ENCODE assay signal across 8 cellular contexts in genomic region chr9:113520109-113520642, GRCh38. TPM values are rescaled to one million over a fixed set of nuclear protein-coding genes. Genes with fewer than 3 reads are reported as not detected.
A peak's percentile ranks its signal among the peaks of the same experiment; 100 is the strongest.
DNase-seq lines count a peak whose midpoint lies in the region; ATAC-seq and TF ChIP-seq lines count a peak whose summit lies in the region.

No MANE protein-coding gene starts in this region.

- peak overlapping the region; percentile 98 for H3K27ac Mint-ChIP-seq in CD8-positive, alpha-beta T cell
- H3K27ac Mint-ChIP-seq in activated naive CD8-positive, alpha-beta T cell treated with anti-CD3 and anti-CD28 coated beads, Interleukin-2, amount 50 U/mL, for 24 hours = peak overlapping the region; percentile 83

- peak overlapping the region; percentile 61 to 71 for H3K9ac ChIP-seq in mucosa of rectum (ENCODE audit: low read depth in 1 of 2, low read length in 2 of 2)

- peak; percentile 18 to 74 (median 56) for DNase-seq in CD8-positive, alpha-beta T cell
- DNase-seq in OCI-LY7 (ENCODE audit: low spot score) (no peak), testis (no peak), 8988T (no peak)
- peak; percentile 60 for DNase-seq in activated naive CD8-positive, alpha-beta T cell treated with anti-CD3 and anti-CD28 coated beads, Interleukin-2, amount 50 U/mL, for 24 hours

- no peaks in the 10 kb centered on the region for H3K9me3 Mint-ChIP-seq in CD8-positive, alpha-beta T cell
- no peaks in the 10 kb centered on the region for H3K9me3 Mint-ChIP-seq in activated naive CD8-positive, alpha-beta T cell treated with anti-CD3 and anti-CD28 coated beads, Interleukin-2, amount 50 U/mL, for 24 hours

- intact Hi-C loops in CD8-positive, alpha-beta T cell (cut with DNase I, micrococcal nuclease) = loop anchor here (2.0 to 5.0 kb wide), 4 partner anchors 73 to 298 kb away; partner anchors contain the start of genes C9orf43 (in 1 of the 2), CDC26 (in 1 of the 2), FKBP15 (in 1 of the 2) and POLE3 (in 1 of the 2)
- intact Hi-C loops in OCI-LY7 (cut with micrococcal nuclease; ENCODE audit: unreplicated experiment) (loop anchor here (5.0 kb wide), 1 partner anchor 137 kb away; no protein-coding TSS in a partner anchor), testis (cut with DNase I; ENCODE audit: low total_unique reads) (no loop called here)

- no TSS peak for BruUV-seq in OCI-LY7 (replicated peaks; lab: Mats Ljungman, UMichigan)

- H3K36me3 Mint-ChIP-seq in CD8-positive, alpha-beta T cell = peaks cover 33% of the 10 kb centered on the region
- peaks cover 49% of the 10 kb centered on the region for H3K36me3 Mint-ChIP-seq in activated naive CD8-positive, alpha-beta T cell treated with anti-CD3 and anti-CD28 coated beads, Interleukin-2, amount 50 U/mL, for 24 hours (ENCODE audit: low read depth)

- POLR2A ChIA-PET in CD8-positive, alpha-beta T cell (lab: Charles Lee) = interaction anchor here (1.0 to 1.1 kb wide), 2 partner anchors 26 to 59 kb away, joined by 3 read pairs; no protein-coding TSS in a partner anchor
- POLR2A ChIA-PET in OCI-LY7 (lab: Charles Lee) = interaction anchor here (0.7 to 5.8 kb wide), 8 partner anchors 27 to 172 kb away, joined by 3 to 61 read pairs (median 5); partner anchors contain the start of genes C9orf43 and POLE3

- H3K4me1 Mint-ChIP-seq in CD8-positive, alpha-beta T cell (ENCODE audit: low read depth) = peaks cover 91% of the 10 kb centered on the region
- H3K4me1 Mint-ChIP-seq in activated naive CD8-positive, alpha-beta T cell treated with anti-CD3 and anti-CD28 coated beads, Interleukin-2, amount 50 U/mL, for 24 hours = peaks cover 95% of the 10 kb centered on the region

- 94 to 96% methylated on average over 4 to 6 of the region's 6 CpGs for WGBS in testis, 2 donors

- no peaks in the 10 kb centered on the region for H4K20me1 ChIP-seq in OCI-LY7 (ENCODE audit: insufficient read depth, low read length)

- H3K27me3 Mint-ChIP-seq in CD8-positive, alpha-beta T cell (ENCODE audit: low read depth) = no peaks in the 10 kb centered on the region
- H3K27me3 Mint-ChIP-seq in activated naive CD8-positive, alpha-beta T cell treated with anti-CD3 and anti-CD28 coated beads, Interleukin-2, amount 50 U/mL, for 24 hours = peaks cover 2% of the 10 kb centered on the region

- H2AFZ ChIP-seq in OCI-LY7 (ENCODE audit: low read length) = no peak overlapping the region

- no peaks in the 10 kb centered on the region for H3K9me3 ChIP-seq in CD8-positive, alpha-beta T cell (ENCODE audit: low read length)
- no peaks in the 10 kb centered on the region for H3K9me3 ChIP-seq in OCI-LY7 (ENCODE audit: low read length)
- H3K9me3 ChIP-seq in mucosa of rectum (ENCODE audit: control insufficient read depth in 2 of 2, low read length in 2 of 2) = no peaks in the 10 kb centered on the region
- H3K9me3 ChIP-seq in testis = no peaks in the 10 kb centered on the region

- no peaks in the 10 kb centered on the region; the same call in 1 of the 2 replicates for H3K79me2 ChIP-seq in OCI-LY7 (ENCODE audit: insufficient read depth, low read depth, low read length)

- H3K27ac ChIP-seq in CD8-positive, alpha-beta T cell (ENCODE audit: low read depth, low read length) = peak overlapping the region; percentile 50
- H3K27ac ChIP-seq in OCI-LY7 (ENCODE audit: low read depth, low read length, poor library complexity, severe bottlenecking) (no peak overlapping the region), mucosa of rectum (ENCODE audit: low read depth in 2 of 2, low read length in 2 of 2) (peak overlapping the region; percentile 94 to 98), testis (no peak overlapping the region)

- peaks cover 89% of the 10 kb centered on the region for H3K4me1 ChIP-seq in CD8-positive, alpha-beta T cell (ENCODE audit: insufficient read depth, low read length)
- H3K4me1 ChIP-seq in OCI-LY7 (ENCODE audit: insufficient read depth, low read length, poor library complexity, severe bottlenecking) (peaks cover 92% of the 10 kb centered on the region), mucosa of rectum (ENCODE audit: control insufficient read depth in 2 of 2, insufficient read depth in 2 of 2, low read length in 2 of 2) (peaks cover 79 to 92% of the 10 kb centered on the region in 2 donors), testis (peaks cover 20% of the 10 kb centered on the region)

- H3K4me2 ChIP-seq in OCI-LY7 (ENCODE audit: low read length) = peak overlapping the region; percentile 39

- CTCF ChIA-PET in CD8-positive, alpha-beta T cell (lab: Charles Lee) = interaction anchor here (0.8 to 1.9 kb wide), 6 partner anchors 10 to 74 kb away, joined by 3 to 10 read pairs (median 4); no protein-coding TSS in a partner anchor
- CTCF ChIA-PET in OCI-LY7 (lab: Charles Lee; ENCODE audit: unreplicated experiment) = interaction anchor here (1.2 kb wide), 1 partner anchor 59 kb away, joined by 3 read pairs; no protein-coding TSS in a partner anchor

- H3K36me3 ChIP-seq in CD8-positive, alpha-beta T cell (ENCODE audit: insufficient read depth, low read length) = no peaks in the 10 kb centered on the region
- H3K36me3 ChIP-seq in OCI-LY7 (ENCODE audit: insufficient read depth, low read length) = no peaks in the 10 kb centered on the region
- peaks cover 7% of the 10 kb centered on the region in 2 donors for H3K36me3 ChIP-seq in mucosa of rectum (ENCODE audit: control insufficient read depth in 2 of 2, insufficient read depth in 2 of 2, low read length in 2 of 2)
- H3K36me3 ChIP-seq in testis (ENCODE audit: low read depth, missing control alignments) = no peaks in the 10 kb centered on the region

- peak overlapping the region; percentile 30 for H3K4me3 ChIP-seq in CD8-positive, alpha-beta T cell (ENCODE audit: low read depth, low read length)
- H3K4me3 ChIP-seq in OCI-LY7 (ENCODE audit: low read depth, low read length, poor library complexity, severe bottlenecking) = no peak overlapping the region
- peak overlapping the region; percentile 54 to 68 for H3K4me3 ChIP-seq in mucosa of rectum (ENCODE audit: low read length in 2 of 2)
- H3K4me3 ChIP-seq in testis = no peak overlapping the region

- TF ChIP-seq POLR2A in testis (IDR thresholded peaks at IDR 0.05) = no peak

- no peaks in the 10 kb centered on the region for H3K27me3 ChIP-seq in CD8-positive, alpha-beta T cell (ENCODE audit: insufficient read depth, low read length)
- no peaks in the 10 kb centered on the region for H3K27me3 ChIP-seq in mucosa of rectum (ENCODE audit: control insufficient read depth in 2 of 2, insufficient read depth in 2 of 2, low read length in 2 of 2)
- H3K27me3 ChIP-seq in testis = no peaks in the 10 kb centered on the region

- peak overlapping the region; percentile 96 for H3K4me3 Mint-ChIP-seq in CD8-positive, alpha-beta T cell
- peak overlapping the region; percentile 87 for H3K4me3 Mint-ChIP-seq in activated naive CD8-positive, alpha-beta T cell treated with anti-CD3 and anti-CD28 coated beads, Interleukin-2, amount 50 U/mL, for 24 hours

- ATAC-seq in CD8-positive, alpha-beta T cell = peak; percentile 58
- ATAC-seq in activated naive CD8-positive, alpha-beta T cell treated with anti-CD3 and anti-CD28 coated beads, Interleukin-2, amount 50 U/mL, for 24 hours = peak; percentile 26
- ATAC-seq in GM18868 (IDR thresholded peaks at IDR 0.05; ENCODE audit: unreplicated experiment) = no peak
- ATAC-seq in SK-N-SH treated with all-trans-retinoic acid at 6 μM for 48 hours = no peak

- no peak for TF ChIP-seq CTCF in CD8-positive, alpha-beta T cell (IDR thresholded peaks at IDR 0.05)
- TF ChIP-seq CTCF in OCI-LY7 (conservative IDR thresholded peaks at IDR 0.05; ENCODE audit: low read length) (no peak), testis (IDR thresholded peaks at IDR 0.05) (no peak)

- H3K9me2 ChIP-seq in OCI-LY7 (ENCODE audit: insufficient read depth, low read length) = no peaks in the 10 kb centered on the region

TF ChIP-seq in SK-N-SH treated with all-trans-retinoic acid at 6 μM for 48 hours, 23 proteins besides CTCF, POLR2A, EP300 and RAD21 (continues in another document):
- TF ChIP-seq GLIS3 (CRISPR knock-in tag; IDR thresholded peaks at IDR 0.05) = no peak
- TF ChIP-seq ZNF565 (CRISPR knock-in tag; conservative IDR thresholded peaks at IDR 0.05; ENCODE audit: low read depth) = no peak
- no peak for TF ChIP-seq TOX (CRISPR knock-in tag; IDR thresholded peaks at IDR 0.05; ENCODE audit: borderline replicate concordance)
- TF ChIP-seq ARNTL (CRISPR knock-in tag; IDR thresholded peaks at IDR 0.05; ENCODE audit: borderline replicate concordance, low read depth) = no peak
- TF ChIP-seq PATZ1 (CRISPR knock-in tag; IDR thresholded peaks at IDR 0.05; ENCODE audit: borderline replicate concordance) = no peak
- TF ChIP-seq POU6F1 (CRISPR knock-in tag; IDR thresholded peaks at IDR 0.05; ENCODE audit: borderline replicate concordance, low read depth) = no peak
- no peak for TF ChIP-seq SNAI2 (CRISPR knock-in tag; IDR thresholded peaks at IDR 0.05)

RNA-seq across cellular contexts. Expression of gene RGS3, which starts 56.6 kb away (rescaled TPM):
- 10 to 100 TPM; 29.1 to 30.7 TPM for total RNA-seq in CD8-positive, alpha-beta T cell
- 11.7 and 22.8 TPM in 2 replicates for total RNA-seq in OCI-LY7 (2014; rRNA removed; shearing (Covaris generic))
- total RNA-seq in OCI-LY7 (2022) (22.5 and 32.9 TPM in 2 replicates), testis (100 to 1,000 TPM; 119 to 125 TPM)
- 84.8 TPM for polyA plus RNA-seq in testis (ENCODE audit: insufficient read depth, low read depth, low replicate concordance)

Comparison
In these comparisons a context has a peak if more than half of its experiments do, and no peak if none do; other contexts are left out.
1. ATAC-seq: peak in CD8-positive, alpha-beta T cell (single experiment) and activated naive CD8-positive, alpha-beta T cell treated with anti-CD3 and anti-CD28 coated beads, Interleukin-2, amount 50 U/mL, for 24 hours (single experiment); none in GM18868 (single experiment) and SK-N-SH treated with all-trans-retinoic acid at 6 μM for 48 hours (single experiment).
2. DNase-seq: peak in CD8-positive, alpha-beta T cell (7 of 7) and activated naive CD8-positive, alpha-beta T cell treated with anti-CD3 and anti-CD28 coated beads, Interleukin-2, amount 50 U/mL, for 24 hours (single experiment); none in OCI-LY7 (single experiment), testis (single experiment) and 8988T (single experiment).
3. H3K27ac ChIP-seq: peak in CD8-positive, alpha-beta T cell (single experiment) and mucosa of rectum (2 of 2); none in OCI-LY7 (single experiment) and testis (0 of 2).
4. H3K4me3 ChIP-seq: peak in CD8-positive, alpha-beta T cell (single experiment) and mucosa of rectum (2 of 2); none in OCI-LY7 (single experiment) and testis (0 of 2).